ENCODE assay signal across 29 cellular contexts in the genomic region with DNA sequence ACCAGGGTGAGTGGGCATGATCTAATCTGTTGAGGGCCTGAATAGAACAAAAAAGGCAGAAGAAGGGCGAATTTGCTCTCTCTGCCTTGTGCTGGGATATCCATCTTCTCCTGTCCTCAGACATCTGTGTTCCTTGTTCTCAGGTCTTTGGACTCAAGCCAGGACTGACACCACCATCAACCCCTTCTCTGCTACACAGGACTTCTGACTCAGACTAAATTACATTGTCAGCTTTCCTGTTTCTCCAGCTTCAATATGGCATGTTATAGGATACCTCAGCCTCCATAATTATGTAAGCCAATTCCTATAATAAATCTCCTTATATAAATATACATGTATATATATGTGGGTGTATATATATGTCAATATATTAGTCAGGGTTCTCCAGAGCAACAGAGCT. TPM values are rescaled to one million over a fixed set of nuclear protein-coding genes. Genes with fewer than 3 reads are reported as not detected.
A peak's percentile ranks its signal among the peaks of the same experiment; 100 is the strongest.
DNase-seq lines count a peak whose midpoint lies in the region; ATAC-seq, FAIRE-seq and TF ChIP-seq lines count a peak whose summit lies in the region.
"Had no signal": no experiment of that assay in that cellular context is flagged by ENCODE, and none has a peak within 500 bp of the region (broad histone marks: within the 10 kb centered on the region; RNA-seq: fewer than 3 reads in every experiment).

No MANE protein-coding gene starts in this region.

- no peaks in the 10 kb centered on the region for H3K27me3 ChIP-seq in A673 (replicated peaks; ENCODE audit: insufficient read depth, low read depth, low read length, poor library complexity)
- peaks cover 0 to 3% of the 10 kb centered on the region in 2 experiments for H3K27me3 ChIP-seq in endothelial cell of umbilical vein (ENCODE audit: control insufficient read depth in 2 of 2, insufficient read depth in 2 of 2, low read length in 2 of 2)
- H3K27me3 ChIP-seq in psoas muscle (ENCODE audit: insufficient read depth in 3 of 3, low read length in 2 of 3): no peaks in the 10 kb centered on the region
- H3K27me3 ChIP-seq: body of pancreas, esophagus squamous epithelium, gastroesophageal sphincter, transverse colon had no signal

- TF ChIP-seq CTCF in A673 (conservative IDR thresholded peaks at IDR 0.05; ENCODE audit: low read depth, low read length): no peak
- TF ChIP-seq CTCF in endothelial cell of umbilical vein (IDR thresholded peaks at IDR 0.05; ENCODE audit: extremely low read depth in 1 of 2, insufficient read depth in 1 of 2, low read depth in 1 of 2, low read length in 2 of 2): no peak
- no peak for TF ChIP-seq CTCF in psoas muscle (IDR thresholded peaks at IDR 0.05)

- FAIRE-seq in endothelial cell of umbilical vein (lab: Jason Lieb, UNC): no peak
- FAIRE-seq: GM19239, kidney had no signal

- DNase-seq in A673 (ENCODE audit: low spot score) (peak; percentile 5), DMS 273 treated with DMSO at 0.1 percent for 48 hours (lab: John Stamatoyannopoulos, UW) (peak; percentile 56), NCI-H69 (lab: John Stamatoyannopoulos, UW) (peak; percentile 96), endothelial cell of umbilical vein (ENCODE audit: low read depth, low spot score) (peak; percentile 6), HPDE6-E6E7 (ENCODE audit: extremely low spot score) (no peak), psoas muscle (no peak), AML-193 (lab: John Stamatoyannopoulos, UW) (no peak)
- DNase-seq in activated naive CD4-positive, alpha-beta T cell treated with anti-CD3 and anti-CD28 coated beads, Interleukin-2, amount 50 U/mL, for 16 hours: no peak
- DNase-seq: activated CD8-positive, alpha-beta T cell treated with anti-CD3 and anti-CD28 coated beads for 36 hours; activated effector memory CD4-positive, alpha-beta T cell treated with anti-CD3 and anti-CD28 coated beads, Interleukin-2, amount 50 U/mL, for 16 hours; body of pancreas; effector memory CD4-positive, alpha-beta T cell; esophagus squamous epithelium; H9; Kasumi-1; kidney; NCI-H1092; NCI-H1930; NCI-H774; stimulated activated CD8-positive, alpha-beta memory T cell treated with anti-CD3 and anti-CD28 coated beads, Interleukin-4, amount 100 ng/mL, for 48 hours; T-cell; transverse colon had no signal

- H3K4me3 ChIP-seq in A673 (ENCODE audit: low read depth, low read length, poor library complexity, severe bottlenecking) (no peak overlapping the region), endothelial cell of umbilical vein (replicated peaks in 1 of 3; ENCODE audit: insufficient read depth in 1 of 3, low read depth in 1 of 3, low read length in 3 of 3) (no peak overlapping the region), psoas muscle (no peak overlapping the region)
- H3K4me3 ChIP-seq: body of pancreas, esophagus squamous epithelium, gastroesophageal sphincter, lung, transverse colon had no signal

- H2AFZ ChIP-seq in endothelial cell of umbilical vein (ENCODE audit: low read depth, low read length): no peak overlapping the region

- H3K9ac ChIP-seq in endothelial cell of umbilical vein (replicated peaks; ENCODE audit: extremely low read depth, insufficient read depth, low read length): no peak overlapping the region

- CTCF ChIA-PET in A673 (lab: Charles Lee) (no interaction called here), endothelial cell of umbilical vein (lab: Charles Lee) (interaction anchor here (1.2 to 4.2 kb wide), 3 partner anchors 9 to 142 kb away, joined by 3 to 32 read pairs (median 4); no protein-coding TSS in a partner anchor)

- BruUV-seq in A673 (replicated peaks; lab: Mats Ljungman, UMichigan) (no TSS peak), endothelial cell of umbilical vein (replicated peaks; lab: Mats Ljungman, UMichigan) (no TSS peak)

- TF ChIP-seq POLR2A in endothelial cell of umbilical vein (IDR thresholded peaks at IDR 0.05; ENCODE audit: low read depth, low read length): no peak

- no peak overlapping the region for H3K4me2 ChIP-seq in endothelial cell of umbilical vein (ENCODE audit: insufficient read depth, low read length)

- H4K20me1 ChIP-seq in endothelial cell of umbilical vein (replicated peaks; ENCODE audit: control insufficient read depth, extremely low read depth, insufficient read depth, low read length): no peaks in the 10 kb centered on the region

- H3K27ac ChIP-seq in A673 (ENCODE audit: low read depth, low read length, poor library complexity, severe bottlenecking): no peak overlapping the region
- no peak overlapping the region for H3K27ac ChIP-seq in endothelial cell of umbilical vein (ENCODE audit: insufficient read depth, low read depth, low read length)
- H3K27ac ChIP-seq in psoas muscle: no peak overlapping the region
- H3K27ac ChIP-seq: body of pancreas, C4-2B, esophagus squamous epithelium, gastroesophageal sphincter, transverse colon had no signal

- H3K4me1 ChIP-seq in A673 (ENCODE audit: insufficient read depth, low read length, poor library complexity, severe bottlenecking) (no peaks in the 10 kb centered on the region), endothelial cell of umbilical vein (ENCODE audit: control insufficient read depth, extremely low read depth, insufficient read depth, low read length) (no peaks in the 10 kb centered on the region), psoas muscle (no peaks in the 10 kb centered on the region)
- H3K4me1 ChIP-seq: body of pancreas, esophagus squamous epithelium, gastroesophageal sphincter, transverse colon had no signal

- H3K79me2 ChIP-seq in endothelial cell of umbilical vein (ENCODE audit: control insufficient read depth, insufficient read depth, low read length): no peaks in the 10 kb centered on the region

- dilution Hi-C loops in endothelial cell of umbilical vein (cut with MboI; ENCODE audit: extremely low pct_ligation_motif_present, low sequenced_read_pairs): no loop called here

- intact Hi-C loops in A673 (cut with micrococcal nuclease; ENCODE audit: unreplicated experiment) (loop anchor here (5.0 kb wide), 1 partner anchor 683 kb away; no protein-coding TSS in a partner anchor), endothelial cell of umbilical vein (cut with micrococcal nuclease) (loop anchor here (5.0 kb wide), 1 partner anchor 598 kb away; no protein-coding TSS in a partner anchor), psoas muscle (cut with DNase I) (loop anchor here (5.0 kb wide), 2 partner anchors 498 to 503 kb away; no protein-coding TSS in a partner anchor)

- H3K36me3 ChIP-seq in A673 (ENCODE audit: insufficient read depth, low read length, poor library complexity, severe bottlenecking) (no peaks in the 10 kb centered on the region), endothelial cell of umbilical vein (ENCODE audit: control insufficient read depth in 2 of 2, extremely low read depth in 1 of 2, insufficient read depth in 2 of 2, low read length in 2 of 2) (no peaks in the 10 kb centered on the region), psoas muscle (ENCODE audit: insufficient read depth in 1 of 2, low read depth in 1 of 2) (no peaks in the 10 kb centered on the region)
- H3K36me3 ChIP-seq: esophagus squamous epithelium, gastroesophageal sphincter, transverse colon had no signal

- WGBS in psoas muscle, 3 donors: 67 to 91% (median 78%) methylated on average over 1 of the region's 1 CpG

- H3K9me1 ChIP-seq in endothelial cell of umbilical vein (replicated peaks; ENCODE audit: control insufficient read depth, extremely low read depth, insufficient read depth, low read length): no peaks in the 10 kb centered on the region

- ATAC-seq in psoas muscle: no peak
- ATAC-seq: activated CD4-positive, CD25-positive, alpha-beta regulatory T cell treated with anti-CD3 and anti-CD28 coated beads, Interleukin-2, amount 50 U/mL, for 24 hours; activated CD8-positive, alpha-beta T cell treated with anti-CD3 and anti-CD28 coated beads for 36 hours; body of pancreas; gastroesophageal sphincter; T-cell had no signal

- H3K9me3 ChIP-seq in A673 (ENCODE audit: low read depth, low read length, poor library complexity, severe bottlenecking) (no peaks in the 10 kb centered on the region), endothelial cell of umbilical vein (replicated peaks; ENCODE audit: control insufficient read depth, insufficient read depth, low read length) (no peaks in the 10 kb centered on the region), psoas muscle (no peaks in the 10 kb centered on the region)
- H3K9me3 ChIP-seq: body of pancreas, esophagus squamous epithelium, gastroesophageal sphincter, transverse colon had no signal

- POLR2A ChIA-PET in A673 (lab: Charles Lee; ENCODE audit: low non-redundant PET) (no interaction called here), endothelial cell of umbilical vein (lab: Charles Lee) (no interaction called here)

TF ChIP-seq in endothelial cell of umbilical vein, 7 proteins besides CTCF, POLR2A, EP300 and RAD21:
- TF ChIP-seq, protein P1, sequence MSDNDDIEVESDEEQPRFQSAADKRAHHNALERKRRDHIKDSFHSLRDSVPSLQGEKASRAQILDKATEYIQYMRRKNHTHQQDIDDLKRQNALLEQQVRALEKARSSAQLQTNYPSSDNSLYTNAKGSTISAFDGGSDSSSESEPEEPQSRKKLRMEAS (IDR thresholded peaks at IDR 0.05; ENCODE audit: insufficient read depth, insufficient read length): no peak

RNA-seq across cellular contexts. Expression of gene SLCO6A1, which starts 40.8 kb away (rescaled TPM):
- total RNA-seq in A673 (2021) (not detected in 2 replicates), endothelial cell of umbilical vein (not detected in 2 replicates), psoas muscle (not detected)
- polyA plus RNA-seq in endothelial cell of umbilical vein (not detected in 2 replicates), psoas muscle (not detected)
- not detected in 2 replicates for polyA plus RNA-seq in endothelial cell of umbilical vein (2011; cell fraction: cytosol; rRNA removed)
- not detected in 2 replicates for polyA plus RNA-seq in endothelial cell of umbilical vein (2011; cell fraction: nucleus; rRNA removed)
- polyA plus RNA-seq in endothelial cell of umbilical vein (2012): not detected in 2 replicates
- polyA minus RNA-seq in endothelial cell of umbilical vein: not detected in 2 replicates
- not detected for polyA minus RNA-seq in endothelial cell of umbilical vein (2011; cell fraction: cytosol; rRNA and poly(A)+ RNA removed)
- polyA minus RNA-seq in endothelial cell of umbilical vein (2011; cell fraction: nucleus; rRNA and poly(A)+ RNA removed): not detected in 2 replicates
- total RNA-seq: activated CD8-positive, alpha-beta T cell treated with anti-CD3 and anti-CD28 coated beads for 36 hours; body of pancreas; esophagus squamous epithelium; gastroesophageal sphincter; kidney; lung; posterior vena cava; T-cell; transverse colon had no signal
- polyA plus RNA-seq: AG04450, lung had no signal

Comparison
In these comparisons a context has a peak if more than half of its experiments do, and no peak if none do; other contexts are left out.
1. DNase-seq: peak in A673 (single experiment), DMS 273 treated with DMSO at 0.1 percent for 48 hours (single experiment), NCI-H69 (single experiment) and endothelial cell of umbilical vein (single experiment); none in activated naive CD4-positive, alpha-beta T cell treated with anti-CD3 and anti-CD28 coated beads, Interleukin-2, amount 50 U/mL, for 16 hours (single experiment), HPDE6-E6E7 (single experiment), psoas muscle (0 of 2) and AML-193 (0 of 2).